2 cellular contexts compared by ENCODE assay signal in the genomic region with DNA sequence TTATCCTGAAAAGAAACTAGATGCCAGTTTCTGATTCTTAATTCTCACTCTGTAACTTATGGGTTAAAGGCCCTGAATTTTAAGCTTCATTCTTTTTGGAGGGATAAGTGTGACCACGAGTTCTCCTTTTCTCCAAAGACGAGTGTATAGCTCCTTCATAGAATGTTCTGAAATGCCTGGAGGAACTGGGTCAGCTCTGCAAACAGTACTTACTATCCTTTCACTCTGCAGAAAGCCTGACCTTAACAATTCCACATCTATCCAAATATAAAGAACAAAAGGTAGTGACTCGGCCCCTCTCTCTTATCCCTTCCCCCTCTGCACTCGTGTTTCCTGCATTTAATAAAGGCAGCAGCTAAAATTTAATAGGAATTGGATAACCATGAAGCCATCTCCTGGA.
TF ChIP-seq lines count a peak whose summit lies in the region.

No MANE protein-coding gene starts in this region.

TF ChIP-seq in A549, 52 proteins besides CTCF, POLR2A, EP300 and RAD21 (continued from another document):
- TF ChIP-seq, protein P1, sequence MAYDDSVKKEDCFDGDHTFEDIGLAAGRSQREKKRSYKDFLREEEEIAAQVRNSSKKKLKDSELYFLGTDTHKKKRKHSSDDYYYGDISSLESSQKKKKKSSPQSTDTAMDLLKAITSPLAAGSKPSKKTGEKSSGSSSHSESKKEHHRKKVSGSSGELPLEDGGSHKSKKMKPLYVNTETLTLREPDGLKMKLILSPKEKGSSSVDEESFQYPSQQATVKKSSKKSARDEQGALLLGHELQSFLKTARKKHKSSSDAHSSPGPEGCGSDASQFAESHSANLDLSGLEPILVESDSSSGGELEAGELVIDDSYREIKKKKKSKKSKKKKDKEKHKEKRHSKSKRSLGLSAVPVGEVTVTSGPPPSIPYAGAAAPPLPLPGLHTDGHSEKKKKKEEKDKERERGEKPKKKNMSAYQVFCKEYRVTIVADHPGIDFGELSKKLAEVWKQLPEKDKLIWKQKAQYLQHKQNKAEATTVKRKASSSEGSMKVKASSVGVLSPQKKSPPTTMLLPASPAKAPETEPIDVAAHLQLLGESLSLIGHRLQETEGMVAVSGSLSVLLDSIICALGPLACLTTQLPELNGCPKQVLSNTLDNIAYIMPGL (CRISPR knock-in tag; IDR thresholded peaks at IDR 0.05; ENCODE audit: borderline replicate concordance) = no peak
- TF ChIP-seq, protein P2, sequence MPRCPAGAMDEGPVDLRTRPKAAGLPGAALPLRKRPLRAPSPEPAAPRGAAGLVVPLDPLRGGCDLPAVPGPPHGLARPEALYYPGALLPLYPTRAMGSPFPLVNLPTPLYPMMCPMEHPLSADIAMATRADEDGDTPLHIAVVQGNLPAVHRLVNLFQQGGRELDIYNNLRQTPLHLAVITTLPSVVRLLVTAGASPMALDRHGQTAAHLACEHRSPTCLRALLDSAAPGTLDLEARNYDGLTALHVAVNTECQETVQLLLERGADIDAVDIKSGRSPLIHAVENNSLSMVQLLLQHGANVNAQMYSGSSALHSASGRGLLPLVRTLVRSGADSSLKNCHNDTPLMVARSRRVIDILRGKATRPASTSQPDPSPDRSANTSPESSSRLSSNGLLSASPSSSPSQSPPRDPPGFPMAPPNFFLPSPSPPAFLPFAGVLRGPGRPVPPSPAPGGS (IDR thresholded peaks at IDR 0.05) = no peak
- TF ChIP-seq MYC (IDR thresholded peaks at IDR 0.05; ENCODE audit: borderline replicate concordance, low read length) (no peak), KDM1A (IDR thresholded peaks at IDR 0.05; ENCODE audit: low read depth) (no peak), GATA3 (IDR thresholded peaks at IDR 0.05; ENCODE audit: borderline replicate concordance) (no peak), HEYL (CRISPR knock-in tag; IDR thresholded peaks at IDR 0.05) (no peak), MAZ (IDR thresholded peaks at IDR 0.05; ENCODE audit: borderline replicate concordance, low read depth, low read length) (no peak), CBX8 (IDR thresholded peaks at IDR 0.05) (no peak), SREBF2 (IDR thresholded peaks at IDR 0.05) (no peak), RARB (CRISPR knock-in tag; IDR thresholded peaks at IDR 0.05) (no peak), JUNB (IDR thresholded peaks at IDR 0.05) (no peak), TFCP2L1 (CRISPR knock-in tag; IDR thresholded peaks at IDR 0.05) (no peak)
- TF ChIP-seq, protein P3, sequence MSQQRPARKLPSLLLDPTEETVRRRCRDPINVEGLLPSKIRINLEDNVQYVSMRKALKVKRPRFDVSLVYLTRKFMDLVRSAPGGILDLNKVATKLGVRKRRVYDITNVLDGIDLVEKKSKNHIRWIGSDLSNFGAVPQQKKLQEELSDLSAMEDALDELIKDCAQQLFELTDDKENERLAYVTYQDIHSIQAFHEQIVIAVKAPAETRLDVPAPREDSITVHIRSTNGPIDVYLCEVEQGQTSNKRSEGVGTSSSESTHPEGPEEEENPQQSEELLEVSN (IDR thresholded peaks at IDR 0.05; ENCODE audit: borderline replicate concordance, low read depth) = no peak
- TF ChIP-seq, protein P4, sequence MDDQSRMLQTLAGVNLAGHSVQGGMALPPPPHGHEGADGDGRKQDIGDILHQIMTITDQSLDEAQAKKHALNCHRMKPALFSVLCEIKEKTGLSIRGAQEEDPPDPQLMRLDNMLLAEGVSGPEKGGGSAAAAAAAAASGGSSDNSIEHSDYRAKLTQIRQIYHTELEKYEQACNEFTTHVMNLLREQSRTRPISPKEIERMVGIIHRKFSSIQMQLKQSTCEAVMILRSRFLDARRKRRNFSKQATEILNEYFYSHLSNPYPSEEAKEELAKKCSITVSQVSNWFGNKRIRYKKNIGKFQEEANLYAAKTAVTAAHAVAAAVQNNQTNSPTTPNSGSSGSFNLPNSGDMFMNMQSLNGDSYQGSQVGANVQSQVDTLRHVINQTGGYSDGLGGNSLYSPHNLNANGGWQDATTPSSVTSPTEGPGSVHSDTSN (IDR thresholded peaks at IDR 0.05) = no peak

TF ChIP-seq in IMR-90, 13 proteins besides CTCF, POLR2A, EP300 and RAD21 (continued from another document):
- TF ChIP-seq MXI1 (IDR thresholded peaks at IDR 0.05; ENCODE audit: borderline replicate concordance, low read depth, low read length) (no peak), NFE2L2 (IDR thresholded peaks at IDR 0.05; ENCODE audit: low read depth, low read length) (no peak), MAZ (IDR thresholded peaks at IDR 0.05; ENCODE audit: borderline replicate concordance, low read depth, low read length) (no peak), CEBPB (IDR thresholded peaks at IDR 0.05; ENCODE audit: low read depth, low read length) (no peak), RFX5 (IDR thresholded peaks at IDR 0.05; ENCODE audit: low read depth, low read length) (no peak), MAFK (IDR thresholded peaks at IDR 0.05; ENCODE audit: low read depth, low read length) (no peak), CHD1 (IDR thresholded peaks at IDR 0.05; ENCODE audit: low read depth, low read length) (no peak), BHLHE40 (IDR thresholded peaks at IDR 0.05; ENCODE audit: low read depth, low read length) (no peak), SMC3 (IDR thresholded peaks at IDR 0.05; ENCODE audit: low read depth, low read length) (no peak)
- TF ChIP-seq, protein P5, sequence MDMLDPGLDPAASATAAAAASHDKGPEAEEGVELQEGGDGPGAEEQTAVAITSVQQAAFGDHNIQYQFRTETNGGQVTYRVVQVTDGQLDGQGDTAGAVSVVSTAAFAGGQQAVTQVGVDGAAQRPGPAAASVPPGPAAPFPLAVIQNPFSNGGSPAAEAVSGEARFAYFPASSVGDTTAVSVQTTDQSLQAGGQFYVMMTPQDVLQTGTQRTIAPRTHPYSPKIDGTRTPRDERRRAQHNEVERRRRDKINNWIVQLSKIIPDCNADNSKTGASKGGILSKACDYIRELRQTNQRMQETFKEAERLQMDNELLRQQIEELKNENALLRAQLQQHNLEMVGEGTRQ (IDR thresholded peaks at IDR 0.05; ENCODE audit: low read depth, low read length) = no peak
- TF ChIP-seq, protein P6, sequence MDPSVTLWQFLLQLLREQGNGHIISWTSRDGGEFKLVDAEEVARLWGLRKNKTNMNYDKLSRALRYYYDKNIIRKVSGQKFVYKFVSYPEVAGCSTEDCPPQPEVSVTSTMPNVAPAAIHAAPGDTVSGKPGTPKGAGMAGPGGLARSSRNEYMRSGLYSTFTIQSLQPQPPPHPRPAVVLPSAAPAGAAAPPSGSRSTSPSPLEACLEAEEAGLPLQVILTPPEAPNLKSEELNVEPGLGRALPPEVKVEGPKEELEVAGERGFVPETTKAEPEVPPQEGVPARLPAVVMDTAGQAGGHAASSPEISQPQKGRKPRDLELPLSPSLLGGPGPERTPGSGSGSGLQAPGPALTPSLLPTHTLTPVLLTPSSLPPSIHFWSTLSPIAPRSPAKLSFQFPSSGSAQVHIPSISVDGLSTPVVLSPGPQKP (IDR thresholded peaks at IDR 0.05; ENCODE audit: borderline replicate concordance, low read depth, low read length) = no peak
TF ChIP-seq in IMR-90: peak in this region for 0.
